ENCODE assay signal across 20 cellular contexts in genomic region chr18:70322385-70322784, GRCh38.
"Had no signal": no experiment of that assay in that cellular context is flagged by ENCODE, and none has a peak within 500 bp of the region (broad histone marks: within the 10 kb centered on the region; RNA-seq: fewer than 3 reads in every experiment).

No MANE protein-coding gene starts in this region.

- H3K4me1 ChIP-seq: foreskin keratinocyte had no signal

- H3K9me3 ChIP-seq: left ventricle myocardium inferior, psoas muscle, tibial artery had no signal

- H3K27me3 Mint-ChIP-seq: activated B cell treated with CpG ODN at 0.5 μM for 24 hours; activated CD4-positive, alpha-beta memory T cell treated with anti-CD3 and anti-CD28 coated beads for 36 hours; activated naive CD8-positive, alpha-beta T cell treated with anti-CD3 and anti-CD28 coated beads, Interleukin-2, amount 10 ng/mL, durations not matched to agents 7 days and 5 days; stimulated activated naive CD8-positive, alpha-beta T cell treated with anti-CD3 and anti-CD28 coated beads, Interleukin-15, Interleukin-2, amounts not matched to agents 100 ng/mL and 50 ng/mL, for 24 hours had no signal

- H3K4me3 Mint-ChIP-seq: activated B cell treated with CpG ODN at 0.5 μM for 24 hours; activated CD4-positive, alpha-beta memory T cell treated with anti-CD3 and anti-CD28 coated beads for 36 hours; activated naive CD8-positive, alpha-beta T cell treated with anti-CD3 and anti-CD28 coated beads, Interleukin-2, amount 10 ng/mL, durations not matched to agents 7 days and 5 days; natural killer cell; stimulated activated naive CD8-positive, alpha-beta T cell treated with anti-CD3 and anti-CD28 coated beads, Interleukin-15, Interleukin-2, amounts not matched to agents 100 ng/mL and 50 ng/mL, for 24 hours; T-helper 1 cell treated with Interleukin-12 subunit alpha and Interleukin-12 subunit beta and Interleukin-4 antibody, amounts not matched to agents 30 μg/mL and 1 μg/mL, for 36 hours had no signal

- H3K4me1 Mint-ChIP-seq: activated naive CD8-positive, alpha-beta T cell treated with anti-CD3 and anti-CD28 coated beads, Interleukin-2, amount 10 ng/mL, durations not matched to agents 7 days and 5 days had no signal

- DNase-seq: activated B cell treated with CpG ODN at 0.5 μM for 24 hours; activated CD4-positive, alpha-beta memory T cell treated with anti-CD3 and anti-CD28 coated beads for 36 hours; activated CD4-positive, alpha-beta T cell treated with anti-CD3 and anti-CD28 coated beads for 4 hours; activated naive CD4-positive, alpha-beta T cell treated with Interleukin-2 at 50 U/mL for 16 hours; activated naive CD8-positive, alpha-beta T cell treated with anti-CD3 and anti-CD28 coated beads, Interleukin-2, amount 10 ng/mL, durations not matched to agents 7 days and 5 days; activated T-cell treated with anti-CD3 and anti-CD28 coated beads, Interleukin-2, amount 50 U/mL, for 48 hours; amygdala; cortex of kidney; left ventricle myocardium inferior; midbrain; natural killer cell; psoas muscle; right cardiac atrium; stimulated activated CD4-positive, alpha-beta T cell treated with anti-CD3 and anti-CD28 coated beads, Interleukin-1b, Interleukin-23, amount 100 ng/mL, for 48 hours; tibial artery had no signal

- H3K27ac Mint-ChIP-seq: activated B cell treated with CpG ODN at 0.5 μM for 24 hours; activated CD4-positive, alpha-beta memory T cell treated with anti-CD3 and anti-CD28 coated beads for 36 hours; activated naive CD8-positive, alpha-beta T cell treated with anti-CD3 and anti-CD28 coated beads, Interleukin-2, amount 10 ng/mL, durations not matched to agents 7 days and 5 days; natural killer cell; stimulated activated naive CD8-positive, alpha-beta T cell treated with anti-CD3 and anti-CD28 coated beads, Interleukin-15, Interleukin-2, amounts not matched to agents 100 ng/mL and 50 ng/mL, for 24 hours; T-helper 1 cell treated with Interleukin-12 subunit alpha and Interleukin-12 subunit beta and Interleukin-4 antibody, amounts not matched to agents 30 μg/mL and 1 μg/mL, for 36 hours had no signal

- H3K27ac ChIP-seq: cardiac muscle cell, foreskin keratinocyte, left ventricle myocardium inferior, psoas muscle, tibial artery had no signal

- H3K4me3 ChIP-seq: cardiac muscle cell, left ventricle myocardium inferior, psoas muscle, tibial artery had no signal

- ATAC-seq: natural killer cell had no signal

- H3K36me3 Mint-ChIP-seq: activated CD4-positive, alpha-beta memory T cell treated with anti-CD3 and anti-CD28 coated beads for 36 hours had no signal

- H3K9me3 Mint-ChIP-seq: activated B cell treated with CpG ODN at 0.5 μM for 24 hours; activated CD4-positive, alpha-beta memory T cell treated with anti-CD3 and anti-CD28 coated beads for 36 hours; activated naive CD8-positive, alpha-beta T cell treated with anti-CD3 and anti-CD28 coated beads, Interleukin-2, amount 10 ng/mL, durations not matched to agents 7 days and 5 days; stimulated activated naive CD8-positive, alpha-beta T cell treated with anti-CD3 and anti-CD28 coated beads, Interleukin-15, Interleukin-2, amounts not matched to agents 100 ng/mL and 50 ng/mL, for 24 hours; T-helper 1 cell treated with Interleukin-12 subunit alpha and Interleukin-12 subunit beta and Interleukin-4 antibody, amounts not matched to agents 30 μg/mL and 1 μg/mL, for 36 hours had no signal

- FAIRE-seq: endometrium had no signal

- H3K27me3 ChIP-seq: cardiac muscle cell, foreskin keratinocyte, tibial artery had no signal
